1 cellular context compared by ENCODE assay signal in genomic region chr11:46295312-46295995, GRCh38.
TF ChIP-seq lines count a peak whose summit lies in the region.

No MANE protein-coding gene starts in this region.

TF ChIP-seq in IMR-90, 13 proteins besides CTCF, POLR2A, EP300 and RAD21 (continued from another document):
- peak; percentile 15; the same call in 1 of the 2 replicates for TF ChIP-seq MAZ (IDR thresholded peaks at IDR 0.05; ENCODE audit: borderline replicate concordance, low read depth, low read length)
